Comparison of ENCODE assay signal across 8 cellular contexts in genomic region chr9:125649315-125649714, GRCh38. TPM values are rescaled to one million over a fixed set of nuclear protein-coding genes. Genes with fewer than 3 reads are reported as not detected.
A peak's percentile ranks its signal among the peaks of the same experiment; 100 is the strongest.
DNase-seq lines count a peak whose midpoint lies in the region; ATAC-seq and TF ChIP-seq lines count a peak whose summit lies in the region.

No MANE protein-coding gene starts in this region.

- peak overlapping the region; percentile 66 for H3K4me2 ChIP-seq in HCT116 (ENCODE audit: low read length)

- no peak overlapping the region for H3K4me3 Mint-ChIP-seq in T-helper 17 cell

- peak overlapping the region; percentile 91 for H3K27ac Mint-ChIP-seq in T-helper 17 cell

- no peaks in the 10 kb centered on the region for H3K27me3 Mint-ChIP-seq in T-helper 17 cell

- H3K36me3 ChIP-seq in A673 (ENCODE audit: insufficient read depth, low read length, poor library complexity, severe bottlenecking) (no peaks in the 10 kb centered on the region), HCT116 (ENCODE audit: control insufficient read depth in 1 of 2, insufficient read depth in 2 of 2, low read length in 2 of 2) (no peaks in the 10 kb centered on the region), prostate gland (no peaks in the 10 kb centered on the region)

- TF ChIP-seq POLR2A in HCT116 (IDR thresholded peaks at IDR 0.05; ENCODE audit: borderline replicate concordance, extremely low read depth, insufficient read depth, insufficient read length) = no peak
- TF ChIP-seq POLR2A in prostate gland (IDR thresholded peaks at IDR 0.05) = no peak

- WGBS in prostate gland = 81% methylated on average over 6 of the region's 6 CpGs

- peaks cover 42% of the 10 kb centered on the region for H3K79me2 ChIP-seq in HCT116 (ENCODE audit: insufficient read depth, low read length)

- no peak for TF ChIP-seq RAD21 in HCT116 (IDR thresholded peaks at IDR 0.05; ENCODE audit: low read depth)

- H3K9ac ChIP-seq in HCT116 (ENCODE audit: low read length) = peak overlapping the region; percentile 26

- peaks cover 11% of the 10 kb centered on the region for H3K36me3 Mint-ChIP-seq in T-helper 17 cell (ENCODE audit: low read depth)

- DNase-seq in A673 (ENCODE audit: low spot score) (peak; percentile 82), HCT116 (ENCODE audit: low read depth, low spot score) (peak; percentile 74), T-helper 17 cell (no peak), hepatic stellate cell (ENCODE audit: low spot score) (peak; percentile 72), prostate gland (ENCODE audit: low spot score) (no peak)

- peaks cover 5% of the 10 kb centered on the region for H3K4me1 ChIP-seq in A673 (ENCODE audit: insufficient read depth, low read length, poor library complexity, severe bottlenecking)
- H3K4me1 ChIP-seq in HCT116 (ENCODE audit: control insufficient read depth in 1 of 2, insufficient read depth in 2 of 2, low read length in 2 of 2) = peaks cover 18 to 36% of the 10 kb centered on the region in 2 experiments
- H3K4me1 ChIP-seq in prostate gland (replicated peaks) = no peaks in the 10 kb centered on the region

- intact Hi-C loops in A673 (cut with micrococcal nuclease; ENCODE audit: unreplicated experiment) = no loop called here
- intact Hi-C loops in HCT116 (cut with micrococcal nuclease) = no loop called here
- intact Hi-C loops in prostate gland (cut with DNase I) = no loop called here

- H3K9me2 ChIP-seq in HCT116 (ENCODE audit: insufficient read depth) = no peaks in the 10 kb centered on the region

- peaks cover 44% of the 10 kb centered on the region for H3K4me1 Mint-ChIP-seq in T-helper 17 cell

- RAD21 ChIA-PET in HCT116 (lab: Charles Lee; ENCODE audit: low non-redundant PET in 1 of 2, low total read pairs in 2 of 2, uncharacterized antibody in 2 of 2, unreplicated experiment in 2 of 2) = no interaction called here

- ATAC-seq in HCT116 (peak; percentile 94), T-helper 17 cell (no peak), HG02642 (IDR thresholded peaks at IDR 0.05; ENCODE audit: poor library complexity, unreplicated experiment) (no peak), HG03095 (IDR thresholded peaks at IDR 0.05; ENCODE audit: unreplicated experiment) (no peak), HG02678 (IDR thresholded peaks at IDR 0.05; ENCODE audit: unreplicated experiment) (no peak)

- H3K27ac ChIP-seq in A673 (ENCODE audit: low read depth, low read length, poor library complexity, severe bottlenecking) (no peak overlapping the region), HCT116 (ENCODE audit: low read depth, low read length) (peak overlapping the region; percentile 37), prostate gland (no peak overlapping the region)

- POLR2A ChIA-PET in A673 (lab: Charles Lee; ENCODE audit: low non-redundant PET) (no interaction called here), HCT116 (lab: Charles Lee) (no interaction called here)

- TF ChIP-seq CTCF in A673 (conservative IDR thresholded peaks at IDR 0.05; ENCODE audit: low read depth, low read length) = no peak
- no peak for TF ChIP-seq CTCF in HCT116 (IDR thresholded peaks at IDR 0.05 in 2 of 3, conservative IDR thresholded peaks at IDR 0.05 in 1 of 3; ENCODE audit: borderline replicate concordance in 1 of 3, insufficient read depth in 1 of 3, low read depth in 2 of 3, low read length in 2 of 3)
- TF ChIP-seq CTCF in prostate gland (IDR thresholded peaks at IDR 0.05) = no peak

- no peak overlapping the region for H3K4me3 ChIP-seq in A673 (ENCODE audit: low read depth, low read length, poor library complexity, severe bottlenecking)
- peak overlapping the region in 1 of 2 experiments; percentile 35; a peak in 2 of 4 replicates for H3K4me3 ChIP-seq in HCT116 (replicated peaks in 1 of 2; ENCODE audit: low read depth in 1 of 2, low read length in 2 of 2)
- no peak overlapping the region for H3K4me3 ChIP-seq in prostate gland

- H3K9me3 ChIP-seq in A673 (ENCODE audit: low read depth, low read length, poor library complexity, severe bottlenecking) (no peaks in the 10 kb centered on the region), HCT116 (ENCODE audit: control insufficient read depth in 1 of 2, insufficient read depth in 1 of 2, low read depth in 1 of 2, low read length in 2 of 2) (no peaks in the 10 kb centered on the region), T-helper 17 cell (ENCODE audit: control insufficient read depth, low read length, poor library complexity, severe bottlenecking) (no peaks in the 10 kb centered on the region), prostate gland (no peaks in the 10 kb centered on the region)

- no peaks in the 10 kb centered on the region for H3K27me3 ChIP-seq in A673 (replicated peaks; ENCODE audit: insufficient read depth, low read depth, low read length, poor library complexity)
- H3K27me3 ChIP-seq in HCT116 (ENCODE audit: insufficient read depth, low read length) = no peaks in the 10 kb centered on the region
- H3K27me3 ChIP-seq in prostate gland (replicated peaks; ENCODE audit: insufficient read depth) = no peaks in the 10 kb centered on the region

- BruUV-seq in A673 (replicated peaks; lab: Mats Ljungman, UMichigan) (no TSS peak), HCT116 (replicated peaks; lab: Mats Ljungman, UMichigan) (no TSS peak)

- CTCF ChIA-PET in A673 (lab: Charles Lee) = no interaction called here
- CTCF ChIA-PET in HCT116 (lab: Charles Lee) = no interaction called here

- no peaks in the 10 kb centered on the region for H4K20me1 ChIP-seq in HCT116 (ENCODE audit: insufficient read depth)

- H2AFZ ChIP-seq in HCT116 (ENCODE audit: low read depth, low read length, poor library complexity, severe bottlenecking) = no peak overlapping the region

TF ChIP-seq in HCT116, 20 proteins besides CTCF, POLR2A, EP300 and RAD21:
- peak; percentile 51 for TF ChIP-seq TCF7L2 (IDR thresholded peaks at IDR 0.05; ENCODE audit: borderline replicate concordance, extremely low read depth, insufficient read depth, insufficient read length)
- TF ChIP-seq SRF (IDR thresholded peaks at IDR 0.05; ENCODE audit: low read depth) = peak; percentile 40; the same call in 1 of the 2 replicates
- TF ChIP-seq ELF1 (IDR thresholded peaks at IDR 0.05; ENCODE audit: borderline replicate concordance, low read depth) = no peak; the same call in 1 of the 2 replicates
- peak; percentile 94 for TF ChIP-seq FOSL1 (IDR thresholded peaks at IDR 0.05; ENCODE audit: low read depth)
- no peak for TF ChIP-seq REST (IDR thresholded peaks at IDR 0.05; ENCODE audit: low read depth)
- TF ChIP-seq YY1 (IDR thresholded peaks at IDR 0.05; ENCODE audit: extremely low read depth, insufficient replicate concordance, low read depth, low read length) = peak; percentile 8
- peak; percentile 76 for TF ChIP-seq CBX3 (IDR thresholded peaks at IDR 0.05; ENCODE audit: low read depth)
- no peak for TF ChIP-seq EZH2 (IDR thresholded peaks at IDR 0.05)
- peak; percentile 86 for TF ChIP-seq SP1 (IDR thresholded peaks at IDR 0.05; ENCODE audit: low read depth)
- TF ChIP-seq SIN3A (IDR thresholded peaks at IDR 0.05; ENCODE audit: low read depth) = peak; percentile 51; the same call in 1 of the 2 replicates
- peak; percentile 46 for TF ChIP-seq CEBPB (IDR thresholded peaks at IDR 0.05; ENCODE audit: low read depth)
- TF ChIP-seq POLR2AphosphoS5 (IDR thresholded peaks at IDR 0.05; ENCODE audit: low read depth, low read length) = peak; percentile 39; the same call in 1 of the 2 replicates
- TF ChIP-seq JUND (IDR thresholded peaks at IDR 0.05) = peak; percentile 91

RNA-seq across cellular contexts. Expression of gene MAPKAP1, which starts 57.7 kb away (rescaled TPM):
- total RNA-seq in A673 (2021) = 98.7 and 103 TPM in 2 replicates
- 72.5 TPM for total RNA-seq in HCT116 (2021; ENCODE audit: unreplicated experiment)
- polyA plus RNA-seq in HCT116 (2012) = 37.0 and 37.6 TPM in 2 replicates
- 10 to 100 TPM; 46.6 to 52.9 TPM for total RNA-seq in T-helper 17 cell
- 10 to 100 TPM; 62.4 to 91.2 TPM for total RNA-seq in prostate gland

Comparison
In these comparisons a context has a peak if more than half of its experiments do, and no peak if none do; other contexts are left out.
1. DNase-seq: peak in A673 (single experiment), HCT116 (single experiment) and hepatic stellate cell (single experiment); none in T-helper 17 cell (0 of 3) and prostate gland (single experiment).